In the genomic region with DNA sequence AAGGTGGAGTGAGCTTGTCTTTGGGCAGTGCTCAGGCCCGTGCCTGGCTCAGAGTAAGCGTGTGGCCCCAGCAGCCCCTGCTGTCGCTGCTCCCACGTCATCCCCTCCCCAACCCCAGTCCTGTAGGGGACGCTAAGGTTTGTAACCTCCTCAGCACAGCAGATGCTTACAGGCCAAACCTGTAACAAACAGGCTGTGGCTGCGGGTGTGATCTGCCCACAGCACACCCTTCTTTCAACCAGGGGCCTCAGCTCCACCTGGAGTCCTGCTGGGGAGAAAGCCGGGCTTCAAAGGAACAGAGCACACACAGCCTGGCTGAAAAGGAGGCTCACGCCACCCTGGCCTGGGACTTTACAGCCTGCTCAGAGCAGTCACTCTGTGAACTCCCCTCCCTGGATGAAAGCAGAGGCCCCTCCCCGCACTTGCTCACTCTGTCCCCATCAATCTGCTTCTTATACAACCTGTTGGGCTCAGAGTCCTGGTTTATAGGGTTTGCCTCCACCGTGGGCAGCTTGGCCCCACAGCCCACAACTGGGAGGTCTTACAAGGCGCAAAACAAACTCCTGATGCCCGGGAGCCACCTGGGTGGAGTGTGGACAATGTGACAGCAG, we compare ENCODE assay signal across 11 cellular contexts. TPM values are rescaled to one million over a fixed set of nuclear protein-coding genes. Genes with fewer than 3 reads are reported as not detected.
A peak's percentile ranks its signal among the peaks of the same experiment; 100 is the strongest.
DNase-seq lines count a peak whose midpoint lies in the region; ATAC-seq and TF ChIP-seq lines count a peak whose summit lies in the region.
"Had no signal": no experiment of that assay in that cellular context is flagged by ENCODE, and none has a peak within 500 bp of the region (broad histone marks: within the 10 kb centered on the region; RNA-seq: fewer than 3 reads in every experiment).

No MANE protein-coding gene starts in this region.

- H3K27me3 ChIP-seq in heart left ventricle: peaks cover 0 to 16% (median 0%) of the 10 kb centered on the region in 9 donors
- H3K27me3 ChIP-seq in right cardiac atrium (ENCODE audit: control insufficient read depth, insufficient read depth): no peaks in the 10 kb centered on the region
- no peaks in the 10 kb centered on the region for H3K27me3 ChIP-seq in naive thymus-derived CD4-positive, alpha-beta T cell (ENCODE audit: control insufficient read depth in 2 of 2, insufficient read depth in 2 of 2, low read length in 2 of 2)
- H3K27me3 ChIP-seq in upper lobe of right lung: no peaks in the 10 kb centered on the region
- H3K27me3 ChIP-seq: cardiac muscle cell had no signal

- peak overlapping the region in 1 of 9 donors; percentile 52 for H3K27ac Mint-ChIP-seq in naive thymus-derived CD4-positive, alpha-beta T cell
- H3K27ac Mint-ChIP-seq: activated T-helper 17 cell treated with anti-CD3 and anti-CD28 coated beads, Interleukin-2, amount 50 U/mL, for 72 hours had no signal

- peaks cover 0 to 7% (median 1%) of the 10 kb centered on the region in 7 donors for H3K4me1 Mint-ChIP-seq in naive thymus-derived CD4-positive, alpha-beta T cell
- H3K4me1 Mint-ChIP-seq: activated T-helper 17 cell treated with anti-CD3 and anti-CD28 coated beads, Interleukin-2, amount 50 U/mL, for 72 hours had no signal

- WGBS in heart left ventricle, 4 donors: 84 to 88% (median 86%) methylated on average over 11 to 12 of the region's 12 CpGs
- WGBS in right cardiac atrium: 81% methylated on average over 12 of the region's 12 CpGs

- CTCF ChIA-PET in naive thymus-derived CD4-positive, alpha-beta T cell (lab: Charles Lee): interaction anchor here (1.0 kb wide), 1 partner anchor 63 kb away, joined by 5 read pairs; no protein-coding TSS in a partner anchor

- H3K4me3 ChIP-seq in heart left ventricle (peak overlapping the region in 7 of 12 donors; percentile 12 to 50 (median 32)), right cardiac atrium (ENCODE audit: low read length) (no peak overlapping the region), coronary artery (peak overlapping the region; percentile 68), upper lobe of right lung (peak overlapping the region; percentile 31)
- no peak overlapping the region for H3K4me3 ChIP-seq in naive thymus-derived CD4-positive, alpha-beta T cell (ENCODE audit: low read length)
- H3K4me3 ChIP-seq: cardiac muscle cell had no signal

- no peaks in the 10 kb centered on the region for H3K9me3 Mint-ChIP-seq in naive thymus-derived CD4-positive, alpha-beta T cell
- H3K9me3 Mint-ChIP-seq: activated T-helper 17 cell treated with anti-CD3 and anti-CD28 coated beads, Interleukin-2, amount 50 U/mL, for 72 hours had no signal

- H3K36me3 ChIP-seq in heart left ventricle (no peaks in the 10 kb centered on the region), upper lobe of right lung (no peaks in the 10 kb centered on the region)
- no peaks in the 10 kb centered on the region for H3K36me3 ChIP-seq in naive thymus-derived CD4-positive, alpha-beta T cell (ENCODE audit: control insufficient read depth in 2 of 3, insufficient read depth in 3 of 3, low read length in 3 of 3)
- H3K36me3 ChIP-seq: cardiac muscle cell had no signal

- no peaks in the 10 kb centered on the region for H3K36me3 Mint-ChIP-seq in naive thymus-derived CD4-positive, alpha-beta T cell

- intact Hi-C loops in heart left ventricle (cut with DNase I) (no loop called here), right cardiac atrium (cut with DNase I) (no loop called here), upper lobe of right lung (cut with DNase I) (no loop called here)
- intact Hi-C loops in naive thymus-derived CD4-positive, alpha-beta T cell (cut with micrococcal nuclease): no loop called here

- H3K9me3 ChIP-seq in heart left ventricle (no peaks in the 10 kb centered on the region), right cardiac atrium (ENCODE audit: control insufficient read depth, low read length) (no peaks in the 10 kb centered on the region), upper lobe of right lung (no peaks in the 10 kb centered on the region)
- H3K9me3 ChIP-seq in naive thymus-derived CD4-positive, alpha-beta T cell (ENCODE audit: control insufficient read depth in 2 of 3, low read length in 3 of 3): no peaks in the 10 kb centered on the region

- TF ChIP-seq CTCF in heart left ventricle (IDR thresholded peaks at IDR 0.05) (no peak), coronary artery (IDR thresholded peaks at IDR 0.05) (no peak), upper lobe of right lung (IDR thresholded peaks at IDR 0.05) (no peak)

- ATAC-seq in heart left ventricle: no peak
- no peak for ATAC-seq in right cardiac atrium
- peak; percentile 33 for ATAC-seq in naive thymus-derived CD4-positive, alpha-beta T cell
- no peak for ATAC-seq in upper lobe of right lung
- ATAC-seq: activated T-helper 17 cell treated with anti-CD3 and anti-CD28 coated beads, Interleukin-2, amount 50 U/mL, for 72 hours had no signal

- POLR2A ChIA-PET in naive thymus-derived CD4-positive, alpha-beta T cell (lab: Charles Lee): no interaction called here

- H3K27me3 Mint-ChIP-seq in naive thymus-derived CD4-positive, alpha-beta T cell: no peaks in the 10 kb centered on the region
- H3K27me3 Mint-ChIP-seq: activated T-helper 17 cell treated with anti-CD3 and anti-CD28 coated beads, Interleukin-2, amount 50 U/mL, for 72 hours had no signal

- no peak for TF ChIP-seq POLR2A in heart left ventricle (IDR thresholded peaks at IDR 0.05)
- no peak for TF ChIP-seq POLR2A in erythroblast (IDR thresholded peaks at IDR 0.05; ENCODE audit: low read length)

- H3K4me3 Mint-ChIP-seq in naive thymus-derived CD4-positive, alpha-beta T cell: peak overlapping the region in 2 of 10 donors; percentile 28 to 32
- H3K4me3 Mint-ChIP-seq: activated T-helper 17 cell treated with anti-CD3 and anti-CD28 coated beads, Interleukin-2, amount 50 U/mL, for 72 hours had no signal

- H3K4me1 ChIP-seq in heart left ventricle (peaks cover 0 to 19% (median 11%) of the 10 kb centered on the region in 12 donors), right cardiac atrium (ENCODE audit: control insufficient read depth, insufficient read depth, low read length) (peaks cover 2% of the 10 kb centered on the region), upper lobe of right lung (peaks cover 30% of the 10 kb centered on the region)
- H3K4me1 ChIP-seq in naive thymus-derived CD4-positive, alpha-beta T cell (ENCODE audit: control insufficient read depth in 2 of 2, insufficient read depth in 2 of 2, low read length in 2 of 2): peaks cover 0 to 5% of the 10 kb centered on the region in 2 donors

- DNase-seq in heart left ventricle (no peak), right cardiac atrium (no peak), coronary artery (ENCODE audit: low spot score) (no peak), upper lobe of right lung (no peak), NCI-H2196 treated with DMSO at 0.1 percent for 48 hours (lab: John Stamatoyannopoulos, UW; ENCODE audit: unreplicated experiment) (no peak), NCI-H1105 (lab: John Stamatoyannopoulos, UW) (no peak), erythroblast (lab: John Stamatoyannopoulos, UW) (no peak)
- no peak for DNase-seq in naive thymus-derived CD4-positive, alpha-beta T cell
- DNase-seq: SW 1271 had no signal

- H3K27ac ChIP-seq in heart left ventricle (peak overlapping the region in 4 of 12 donors; percentile 4 to 35 (median 19)), right cardiac atrium (ENCODE audit: low read length) (no peak overlapping the region), coronary artery (no peak overlapping the region), upper lobe of right lung (peak overlapping the region; percentile 74)
- H3K27ac ChIP-seq in naive thymus-derived CD4-positive, alpha-beta T cell (ENCODE audit: low read depth, low read length): no peak overlapping the region
- H3K27ac ChIP-seq: cardiac muscle cell had no signal

RNA-seq across cellular contexts. Expression of gene SCUBE1, which starts 54.3 kb away (rescaled TPM):
- total RNA-seq in heart left ventricle (under 1 TPM in 8 of 9 donors, not detected in 1; 0.06 to 0.40 (median 0.31) TPM), right cardiac atrium (1 to 10 TPM in 1 of 4 donors, under 1 TPM in 2, not detected in 1; 0.03 to 1.3 (median 0.31) TPM), upper lobe of right lung (36.0 TPM)
- polyA plus RNA-seq in heart left ventricle (under 1 TPM; 0.04 to 0.06 TPM), right cardiac atrium (0.34 TPM)
- total RNA-seq in naive thymus-derived CD4-positive, alpha-beta T cell: under 1 TPM in 3 of 5 experiments, not detected in 2; 0.11 to 0.27 (median 0.19) TPM
- not detected for polyA plus RNA-seq in naive thymus-derived CD4-positive, alpha-beta T cell
- total RNA-seq: activated T-helper 17 cell treated with anti-CD3 and anti-CD28 coated beads, Interleukin-2, amount 50 U/mL, for 72 hours had no signal

Comparison
In these comparisons a context has a peak if more than half of its experiments do, and no peak if none do; other contexts are left out.
1. H3K4me3 ChIP-seq: peak in heart left ventricle (7 of 12), coronary artery (single experiment) and upper lobe of right lung (single experiment); none in right cardiac atrium (single experiment) and naive thymus-derived CD4-positive, alpha-beta T cell (single experiment).
2. RNA of gene SCUBE1, which starts 54.3 kb away (total RNA-seq): 36.0 TPM in upper lobe of right lung (single experiment); 0.03 to 1.3 TPM in right cardiac atrium, 0.06 to 0.40 TPM in heart left ventricle and 0.11 to 0.27 TPM in naive thymus-derived CD4-positive, alpha-beta T cell; every median in the first group is over 10 times any median in the second.